In genomic region chr19:33879818-33880575, GRCh38 we compare ENCODE assay signal across 17 cellular contexts.
A peak's percentile ranks its signal among the peaks of the same experiment; 100 is the strongest.
DNase-seq lines count a peak whose midpoint lies in the region; ATAC-seq and TF ChIP-seq lines count a peak whose summit lies in the region.
"Had no signal": no experiment of that assay in that cellular context is flagged by ENCODE, and none has a peak within 500 bp of the region (broad histone marks: within the 10 kb centered on the region; RNA-seq: fewer than 3 reads in every experiment).

No MANE protein-coding gene starts in this region.

- H3K4me3 ChIP-seq in astrocyte of the spinal cord (ENCODE audit: low read depth, low read length) (no peak overlapping the region), right cardiac atrium (ENCODE audit: low read length) (no peak overlapping the region), ovary (no peak overlapping the region)
- H3K4me3 ChIP-seq: vagina had no signal

- TF ChIP-seq POLR2A in ovary (IDR thresholded peaks at IDR 0.05): no peak

- in situ Hi-C loops in astrocyte of the spinal cord (cut with HindIII; ENCODE audit: low sequenced_read_pairs): no loop called here

- no peak for TF ChIP-seq CTCF in astrocyte of the spinal cord (IDR thresholded peaks at IDR 0.05; ENCODE audit: low read depth, low read length)
- no peak for TF ChIP-seq CTCF in ovary (IDR thresholded peaks at IDR 0.05)

- peak; percentile 44 to 73 for ATAC-seq in right cardiac atrium

- WGBS in right cardiac atrium: 40% methylated on average over 15 of the region's 15 CpGs
- WGBS in ovary, 3 donors: 12 to 40% (median 15%) methylated on average over 15 of the region's 15 CpGs

- no peaks in the 10 kb centered on the region for H3K36me3 ChIP-seq in ovary
- H3K36me3 ChIP-seq: vagina had no signal

- TF ChIP-seq EP300 in ovary (IDR thresholded peaks at IDR 0.05): no peak

- no peaks in the 10 kb centered on the region for H3K4me1 ChIP-seq in right cardiac atrium (ENCODE audit: control insufficient read depth, insufficient read depth, low read length)
- H3K4me1 ChIP-seq in ovary (ENCODE audit: insufficient read depth): peaks cover 15% of the 10 kb centered on the region

- DNase-seq in Daoy (ENCODE audit: low read depth) (peak; percentile 17), astrocyte of the spinal cord (ENCODE audit: low read depth, low spot score) (peak; percentile 31), right cardiac atrium (peak; percentile 43 to 77 (median 72)), ovary (peak; percentile 34 to 67 (median 47)), HPDE6-E6E7 (ENCODE audit: extremely low spot score) (no peak), NCI-H748 treated with DMSO at 0.1 percent for 48 hours (lab: John Stamatoyannopoulos, UW) (no peak), NCI-H2171 treated with DMSO at 0.1 percent for 48 hours (lab: John Stamatoyannopoulos, UW) (no peak), midbrain (lab: John Stamatoyannopoulos, UW) (no peak)
- DNase-seq: activated naive CD8-positive, alpha-beta T cell treated with anti-CD3 and anti-CD28 coated beads for 36 hours; cortex of kidney; DND-41; GOT3; immature natural killer cell; NCI-H1092 treated with DMSO at 0.1 percent for 48 hours; NCI-H446 treated with DMSO at 0.1 percent for 48 hours had no signal

- H3K27ac ChIP-seq in right cardiac atrium (ENCODE audit: low read length): no peak overlapping the region
- peak overlapping the region in 1 of 2 donors; percentile 68 for H3K27ac ChIP-seq in ovary
- H3K27ac ChIP-seq: RWPE1, vagina had no signal

- H3K9me3 ChIP-seq in right cardiac atrium (ENCODE audit: control insufficient read depth, low read length): no peaks in the 10 kb centered on the region
- no peaks in the 10 kb centered on the region for H3K9me3 ChIP-seq in ovary
- H3K9me3 ChIP-seq: vagina had no signal

- H3K27me3 ChIP-seq in right cardiac atrium (ENCODE audit: control insufficient read depth, insufficient read depth) (no peaks in the 10 kb centered on the region), ovary (no peaks in the 10 kb centered on the region)
- H3K27me3 ChIP-seq: vagina had no signal

- intact Hi-C loops in right cardiac atrium (cut with DNase I): no loop called here
- intact Hi-C loops in ovary (cut with DNase I): loop anchor here in 1 of 4 donors (5.0 kb wide), 1 partner anchor 83 kb away; the partner anchor contains the start of gene KCTD15

Comparison
In these comparisons a context has a peak if more than half of its experiments do, and no peak if none do; other contexts are left out.
1. DNase-seq: peak in Daoy (single experiment), astrocyte of the spinal cord (single experiment), right cardiac atrium (3 of 3) and ovary (5 of 5); none in HPDE6-E6E7 (single experiment), NCI-H748 treated with DMSO at 0.1 percent for 48 hours (single experiment), NCI-H2171 treated with DMSO at 0.1 percent for 48 hours (single experiment) and midbrain (single experiment).